Comparison of ENCODE assay signal across 28 cellular contexts in the genomic region with DNA sequence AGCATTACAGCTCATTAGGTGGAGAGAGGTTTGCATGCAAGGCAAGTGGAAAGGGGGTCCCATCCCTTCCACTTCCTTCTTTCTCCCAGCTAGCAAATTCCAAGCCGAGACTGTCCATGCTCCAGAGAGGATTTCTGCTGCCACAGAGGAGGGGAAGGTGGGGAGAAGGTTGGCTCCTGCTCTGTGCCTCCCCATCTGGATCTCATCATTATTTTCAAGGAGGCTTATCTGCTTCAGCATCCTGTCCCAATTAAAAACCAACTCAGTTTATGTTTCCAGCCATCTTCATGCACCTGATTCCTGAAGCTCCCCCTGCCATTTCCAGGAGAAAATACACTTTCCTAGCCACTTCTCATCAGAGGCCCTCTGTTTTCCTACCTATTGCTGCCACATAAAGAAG.
"Had no signal": no experiment of that assay in that cellular context is flagged by ENCODE, and none has a peak within 500 bp of the region (broad histone marks: within the 10 kb centered on the region; RNA-seq: fewer than 3 reads in every experiment).

No MANE protein-coding gene starts in this region.

- H3K4me1 ChIP-seq: ascending aorta had no signal

- H3K27me3 ChIP-seq: ascending aorta, right atrium auricular region, suprapubic skin, tibial nerve had no signal

- H3K4me3 ChIP-seq: ascending aorta, esophagus squamous epithelium, left lung, lung, mucosa of descending colon, right atrium auricular region, spleen, suprapubic skin, tibial nerve had no signal

- H3K4me3 Mint-ChIP-seq: activated CD4-positive, alpha-beta memory T cell treated with anti-CD3 and anti-CD28 coated beads for 36 hours; activated CD4-positive, alpha-beta T cell treated with anti-CD3 and anti-CD28 coated beads, Interleukin-2, amount 10 ng/mL, durations not matched to agents 24 days and 14 days; activated naive CD4-positive, alpha-beta T cell treated with anti-CD3 and anti-CD28 coated beads, Interleukin-2, amount 10 ng/mL, durations not matched to agents 7 days and 5 days; activated naive CD8-positive, alpha-beta T cell treated with anti-CD3 and anti-CD28 coated beads, Interleukin-2, amount 10 ng/mL, durations not matched to agents 7 days and 5 days; activated T-cell treated with anti-CD3 and anti-CD28 coated beads, Interleukin-2, amount 50 U/mL, for 24 hours; natural killer cell treated with Interleukin-12 subunit alpha and Interleukin-12 subunit beta and Interleukin-15 and Interleukin-18, amount 100 ng/mL, for 72 hours; T-helper 17 cell had no signal

- H3K36me3 Mint-ChIP-seq: activated CD4-positive, alpha-beta memory T cell treated with anti-CD3 and anti-CD28 coated beads for 36 hours; activated naive CD4-positive, alpha-beta T cell treated with anti-CD3 and anti-CD28 coated beads, Interleukin-2, amount 10 ng/mL, durations not matched to agents 7 days and 5 days; activated naive CD8-positive, alpha-beta T cell treated with anti-CD3 and anti-CD28 coated beads, Interleukin-2, amount 10 ng/mL, durations not matched to agents 7 days and 5 days; natural killer cell treated with Interleukin-12 subunit alpha and Interleukin-12 subunit beta and Interleukin-15 and Interleukin-18, amount 100 ng/mL, for 72 hours had no signal

- H3K4me1 Mint-ChIP-seq: activated CD4-positive, alpha-beta T cell treated with anti-CD3 and anti-CD28 coated beads, Interleukin-2, amount 10 ng/mL, durations not matched to agents 24 days and 14 days; activated naive CD4-positive, alpha-beta T cell treated with anti-CD3 and anti-CD28 coated beads, Interleukin-2, amount 10 ng/mL, durations not matched to agents 7 days and 5 days had no signal

- H3K9ac ChIP-seq: parathyroid adenoma had no signal

- H3K27ac Mint-ChIP-seq: activated CD4-positive, alpha-beta memory T cell treated with anti-CD3 and anti-CD28 coated beads for 36 hours; activated CD4-positive, alpha-beta T cell treated with anti-CD3 and anti-CD28 coated beads, Interleukin-2, amount 10 ng/mL, durations not matched to agents 24 days and 14 days; activated naive CD4-positive, alpha-beta T cell treated with anti-CD3 and anti-CD28 coated beads, Interleukin-2, amount 10 ng/mL, durations not matched to agents 7 days and 5 days; activated naive CD8-positive, alpha-beta T cell treated with anti-CD3 and anti-CD28 coated beads, Interleukin-2, amount 10 ng/mL, durations not matched to agents 7 days and 5 days; activated T-cell treated with anti-CD3 and anti-CD28 coated beads, Interleukin-2, amount 50 U/mL, for 24 hours; natural killer cell treated with Interleukin-12 subunit alpha and Interleukin-12 subunit beta and Interleukin-15 and Interleukin-18, amount 100 ng/mL, for 72 hours; T-helper 17 cell had no signal

- DNase-seq: activated CD4-positive, alpha-beta memory T cell treated with anti-CD3 and anti-CD28 coated beads for 36 hours; activated CD4-positive, alpha-beta T cell treated with anti-CD3 and anti-CD28 coated beads, Interleukin-2, amount 10 ng/mL, durations not matched to agents 24 days and 14 days; activated CD4-positive, CD25-positive, alpha-beta regulatory T cell treated with anti-CD3 and anti-CD28 coated beads, Interleukin-2, amount 50 U/mL, for 72 hours; activated CD8-positive, alpha-beta memory T cell treated with anti-CD3 and anti-CD28 coated beads, Interleukin-2, amount 50 U/mL, for 48 hours; activated gamma-delta T cell; activated naive CD4-positive, alpha-beta T cell treated with anti-CD3 and anti-CD28 coated beads, Interleukin-2, amount 10 ng/mL, durations not matched to agents 7 days and 5 days; activated naive CD8-positive, alpha-beta T cell treated with anti-CD3 and anti-CD28 coated beads, Interleukin-2, amount 10 ng/mL, durations not matched to agents 7 days and 5 days; activated T-cell treated with anti-CD3 and anti-CD28 coated beads, Interleukin-2, amount 50 U/mL, for 24 hours; brain microvascular endothelial cell; caudate nucleus; esophagus squamous epithelium; foreskin melanocyte; left lung; mesendoderm; mucosa of descending colon; occipital lobe; spleen; stimulated activated naive CD4-positive, alpha-beta T cell; T-helper 17 cell; T1000 had no signal

- H3K27ac ChIP-seq: ascending aorta, brain microvascular endothelial cell, epithelial cell of prostate, esophagus squamous epithelium, left lung, parathyroid adenoma, right atrium auricular region, spleen, suprapubic skin, tibial nerve had no signal

- H3K9me3 Mint-ChIP-seq: activated CD4-positive, alpha-beta memory T cell treated with anti-CD3 and anti-CD28 coated beads for 36 hours; activated CD4-positive, alpha-beta T cell treated with anti-CD3 and anti-CD28 coated beads, Interleukin-2, amount 10 ng/mL, durations not matched to agents 24 days and 14 days; activated naive CD4-positive, alpha-beta T cell treated with anti-CD3 and anti-CD28 coated beads, Interleukin-2, amount 10 ng/mL, durations not matched to agents 7 days and 5 days; activated naive CD8-positive, alpha-beta T cell treated with anti-CD3 and anti-CD28 coated beads, Interleukin-2, amount 10 ng/mL, durations not matched to agents 7 days and 5 days; activated T-cell treated with anti-CD3 and anti-CD28 coated beads, Interleukin-2, amount 50 U/mL, for 24 hours; natural killer cell treated with Interleukin-12 subunit alpha and Interleukin-12 subunit beta and Interleukin-15 and Interleukin-18, amount 100 ng/mL, for 72 hours had no signal

- H3K36me3 ChIP-seq: ascending aorta, brain microvascular endothelial cell, esophagus squamous epithelium, left lung, right atrium auricular region, spleen, suprapubic skin, tibial nerve had no signal

- H3K9me3 ChIP-seq: ascending aorta, esophagus squamous epithelium, left lung, mucosa of descending colon, right atrium auricular region, spleen, suprapubic skin, tibial nerve had no signal

- ATAC-seq: left lung; mucosa of descending colon; natural killer cell treated with Interleukin-12 subunit alpha and Interleukin-12 subunit beta and Interleukin-15 and Interleukin-18, amount 100 ng/mL, for 72 hours; T-helper 17 cell had no signal
